Comparison of ENCODE assay signal across 12 cellular contexts in the genomic region with DNA sequence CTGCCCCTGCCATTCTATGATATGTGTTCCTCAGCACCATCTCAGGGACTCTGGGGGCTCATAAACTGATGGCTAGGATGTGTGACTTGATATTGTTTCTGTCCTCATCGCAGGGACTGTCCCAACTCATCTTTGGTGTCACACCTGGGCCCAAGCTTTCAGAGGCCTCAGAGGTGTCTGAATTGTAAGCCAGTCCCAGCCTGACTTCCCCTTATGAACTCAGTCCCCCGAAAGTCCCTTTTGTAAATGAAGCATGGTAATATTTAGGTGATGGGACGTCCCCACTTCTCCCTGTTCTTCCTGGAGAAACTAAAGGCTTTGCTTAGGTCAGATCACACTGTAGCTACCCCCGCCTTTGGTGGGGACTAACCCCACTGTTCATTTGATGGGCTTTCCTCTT.
DNase-seq lines count a peak whose midpoint lies in the region; ATAC-seq and TF ChIP-seq lines count a peak whose summit lies in the region.
"Had no signal": no experiment of that assay in that cellular context is flagged by ENCODE, and none has a peak within 500 bp of the region (broad histone marks: within the 10 kb centered on the region; RNA-seq: fewer than 3 reads in every experiment).

No MANE protein-coding gene starts in this region.

- peaks cover 61% of the 10 kb centered on the region for H3K4me1 Mint-ChIP-seq in activated naive CD8-positive, alpha-beta T cell treated with anti-CD3 and anti-CD28 coated beads, Interleukin-2, amount 50 U/mL, for 24 hours
- no peaks in the 10 kb centered on the region for H3K4me1 Mint-ChIP-seq in chondrocyte (ENCODE audit: low read depth)

- no peak overlapping the region for H3K4me3 Mint-ChIP-seq in activated naive CD8-positive, alpha-beta T cell treated with anti-CD3 and anti-CD28 coated beads, Interleukin-2, amount 50 U/mL, for 24 hours
- no peak overlapping the region for H3K4me3 Mint-ChIP-seq in chondrocyte (ENCODE audit: unreplicated experiment)
- H3K4me3 Mint-ChIP-seq: CD8-positive, alpha-beta T cell; type B pancreatic cell had no signal

- ATAC-seq in GM18505 (IDR thresholded peaks at IDR 0.05; ENCODE audit: unreplicated experiment) (peak; percentile 68), GM19452 (IDR thresholded peaks at IDR 0.05; ENCODE audit: unreplicated experiment) (peak; percentile 65), HG02973 (IDR thresholded peaks at IDR 0.05; ENCODE audit: unreplicated experiment) (peak; percentile 68), left cardiac atrium (no peak)
- peak; percentile 89 for ATAC-seq in activated naive CD8-positive, alpha-beta T cell treated with anti-CD3 and anti-CD28 coated beads, Interleukin-2, amount 50 U/mL, for 24 hours
- ATAC-seq: CD8-positive, alpha-beta T cell had no signal

- no peak for TF ChIP-seq POLR2A in GM18505 (IDR thresholded peaks at IDR 0.05; ENCODE audit: borderline replicate concordance, extremely low read depth, insufficient read depth, insufficient read length)

- no peaks in the 10 kb centered on the region for H3K36me3 Mint-ChIP-seq in activated naive CD8-positive, alpha-beta T cell treated with anti-CD3 and anti-CD28 coated beads, Interleukin-2, amount 50 U/mL, for 24 hours (ENCODE audit: low read depth)
- no peaks in the 10 kb centered on the region for H3K36me3 Mint-ChIP-seq in chondrocyte (ENCODE audit: low read depth)
- H3K36me3 Mint-ChIP-seq: CD8-positive, alpha-beta T cell; type B pancreatic cell had no signal

- intact Hi-C loops in left cardiac atrium (cut with DNase I) = no loop called here

- no peak overlapping the region for H3K27ac Mint-ChIP-seq in activated naive CD8-positive, alpha-beta T cell treated with anti-CD3 and anti-CD28 coated beads, Interleukin-2, amount 50 U/mL, for 24 hours
- no peak overlapping the region for H3K27ac Mint-ChIP-seq in chondrocyte (ENCODE audit: unreplicated experiment)
- H3K27ac Mint-ChIP-seq: CD8-positive, alpha-beta T cell; type B pancreatic cell had no signal

- TF ChIP-seq CTCF in chondrocyte (IDR thresholded peaks at IDR 0.05) = no peak

- peaks cover 17% of the 10 kb centered on the region for H3K27me3 Mint-ChIP-seq in activated naive CD8-positive, alpha-beta T cell treated with anti-CD3 and anti-CD28 coated beads, Interleukin-2, amount 50 U/mL, for 24 hours
- H3K27me3 Mint-ChIP-seq in chondrocyte (ENCODE audit: low read depth) = peaks cover 27% of the 10 kb centered on the region

- DNase-seq in activated naive CD8-positive, alpha-beta T cell treated with anti-CD3 and anti-CD28 coated beads, Interleukin-2, amount 50 U/mL, for 24 hours = peak; percentile 47
- no peak for DNase-seq in left cardiac atrium
- DNase-seq in chondrocyte (ENCODE audit: low spot score) = no peak
- no peak for DNase-seq in putamen (ENCODE audit: low spot score)
- no peak for DNase-seq in NCI-H2171 treated with DMSO at 0.1 percent for 48 hours (lab: John Stamatoyannopoulos, UW)
- DNase-seq: activated naive CD4-positive, alpha-beta T cell; CD8-positive, alpha-beta T cell; NCI-H1105 treated with DMSO at 0.1 percent for 48 hours had no signal

- no peaks in the 10 kb centered on the region for H3K9me3 Mint-ChIP-seq in activated naive CD8-positive, alpha-beta T cell treated with anti-CD3 and anti-CD28 coated beads, Interleukin-2, amount 50 U/mL, for 24 hours
- H3K9me3 Mint-ChIP-seq in chondrocyte (ENCODE audit: low read depth) = no peaks in the 10 kb centered on the region
- H3K9me3 Mint-ChIP-seq: CD8-positive, alpha-beta T cell had no signal

Comparison
In these comparisons a context has a peak if more than half of its experiments do, and no peak if none do; other contexts are left out.
1. ATAC-seq: peak in GM18505 (single experiment), GM19452 (single experiment), HG02973 (single experiment) and activated naive CD8-positive, alpha-beta T cell treated with anti-CD3 and anti-CD28 coated beads, Interleukin-2, amount 50 U/mL, for 24 hours (single experiment); none in left cardiac atrium (0 of 2).